ENCODE assay signal across 34 cellular contexts in genomic region chr2:10631405-10631804, GRCh38.
"Had no signal": no experiment of that assay in that cellular context is flagged by ENCODE, and none has a peak within 500 bp of the region (broad histone marks: within the 10 kb centered on the region; RNA-seq: fewer than 3 reads in every experiment).

No MANE protein-coding gene starts in this region.

- H3K9me3 ChIP-seq: ascending aorta had no signal

- H3K4me1 Mint-ChIP-seq: activated B cell treated with CpG ODN at 0.5 μM for 24 hours; activated CD4-positive, alpha-beta T cell treated with anti-CD3 and anti-CD28 coated beads, Interleukin-2, amount 10 ng/mL, durations not matched to agents 7 days and 5 days; activated T-helper 17 cell treated with anti-CD3 and anti-CD28 coated beads, Interleukin-2, amount 50 U/mL, for 72 hours had no signal

- ATAC-seq: activated CD8-positive, alpha-beta memory T cell treated with anti-CD3 and anti-CD28 coated beads, Interleukin-2, amount 10 ng/mL, durations not matched to agents 7 days and 5 days; activated CD8-positive, alpha-beta T cell treated with anti-CD3 and anti-CD28 coated beads, Interleukin-2, amount 10 ng/mL, durations not matched to agents 7 days and 5 days; activated naive CD4-positive, alpha-beta T cell treated with anti-CD3 and anti-CD28 coated beads, Interleukin-2, amount 50 U/mL, for 72 hours; activated T-cell treated with anti-CD3 and anti-CD28 coated beads, Interleukin-2, amount 50 U/mL, for 4 hours; activated T-cell treated with anti-CD3 and anti-CD28 coated beads, Interleukin-2, amount 50 U/mL, for 72 hours; activated T-helper 17 cell treated with anti-CD3 and anti-CD28 coated beads, Interleukin-2, amount 50 U/mL, for 72 hours had no signal

- H3K4me1 ChIP-seq: ascending aorta had no signal

- H3K9me3 Mint-ChIP-seq: activated B cell treated with CpG ODN at 0.5 μM for 24 hours; activated CD4-positive, alpha-beta memory T cell treated with anti-CD3 and anti-CD28 coated beads, Interleukin-2, amount 10 ng/mL, durations not matched to agents 7 days and 5 days; activated CD4-positive, alpha-beta T cell treated with anti-CD3 and anti-CD28 coated beads, Interleukin-2, amount 10 ng/mL, durations not matched to agents 7 days and 5 days; activated naive CD4-positive, alpha-beta T cell treated with anti-CD3 and anti-CD28 coated beads for 36 hours; activated naive CD4-positive, alpha-beta T cell treated with anti-CD3 and anti-CD28 coated beads, Interleukin-2, amount 50 U/mL, for 72 hours; activated naive CD8-positive, alpha-beta T cell treated with anti-CD3 and anti-CD28 coated beads for 36 hours; activated T-cell treated with anti-CD3 and anti-CD28 coated beads, Interleukin-2, amount 50 U/mL, for 4 hours; activated T-cell treated with anti-CD3 and anti-CD28 coated beads, Interleukin-2, amount 50 U/mL, for 72 hours; activated T-helper 1 cell treated with anti-CD3 and anti-CD28 coated beads, Interleukin-12 subunit alpha, Interleukin-12 subunit beta, Interleukin-2, Interleukin-4 antibody, amounts not matched to agents 30 ng/mL and 10 ng/mL and 1 ng/mL, durations not matched to agents 14 hours and 24 hours and 36 hours; activated T-helper 17 cell treated with anti-CD3 and anti-CD28 coated beads, Interleukin-2, amount 50 U/mL, for 72 hours; T-helper 1 cell treated with Interleukin-12 subunit alpha and Interleukin-12 subunit beta and Interleukin-4 antibody, amounts not matched to agents 30 μg/mL and 1 μg/mL, for 36 hours; T-helper 2 cell treated with Interferon-gamma antibody and Interleukin-4, amounts not matched to agents 5 μg/mL and 100 μg/mL, for 36 hours had no signal

- H3K4me3 ChIP-seq: ascending aorta had no signal

- H3K27ac ChIP-seq: ascending aorta, VCaP had no signal

- FAIRE-seq: TTC549 had no signal

- H3K27ac Mint-ChIP-seq: activated B cell treated with CpG ODN at 0.5 μM for 24 hours; activated CD4-positive, alpha-beta memory T cell treated with anti-CD3 and anti-CD28 coated beads, Interleukin-2, amount 10 ng/mL, durations not matched to agents 7 days and 5 days; activated CD4-positive, alpha-beta T cell treated with anti-CD3 and anti-CD28 coated beads, Interleukin-2, amount 10 ng/mL, durations not matched to agents 7 days and 5 days; activated CD8-positive, alpha-beta memory T cell treated with anti-CD3 and anti-CD28 coated beads, Interleukin-2, amount 10 ng/mL, durations not matched to agents 7 days and 5 days; activated CD8-positive, alpha-beta T cell treated with anti-CD3 and anti-CD28 coated beads, Interleukin-2, amount 10 ng/mL, durations not matched to agents 7 days and 5 days; activated naive CD4-positive, alpha-beta T cell treated with anti-CD3 and anti-CD28 coated beads for 36 hours; activated naive CD4-positive, alpha-beta T cell treated with anti-CD3 and anti-CD28 coated beads, Interleukin-2, amount 50 U/mL, for 72 hours; activated naive CD8-positive, alpha-beta T cell treated with anti-CD3 and anti-CD28 coated beads for 36 hours; activated T-cell treated with anti-CD3 and anti-CD28 coated beads, Interleukin-2, amount 50 U/mL, for 72 hours; activated T-helper 1 cell treated with anti-CD3 and anti-CD28 coated beads, Interleukin-12 subunit alpha, Interleukin-12 subunit beta, Interleukin-2, Interleukin-4 antibody, amounts not matched to agents 30 ng/mL and 10 ng/mL and 1 ng/mL, durations not matched to agents 14 hours and 24 hours and 36 hours; activated T-helper 17 cell treated with anti-CD3 and anti-CD28 coated beads, Interleukin-2, amount 50 U/mL, for 72 hours; brain; T-helper 1 cell treated with Interleukin-12 subunit alpha and Interleukin-12 subunit beta and Interleukin-4 antibody, amounts not matched to agents 30 μg/mL and 1 μg/mL, for 36 hours; T-helper 2 cell treated with Interferon-gamma antibody and Interleukin-4, amounts not matched to agents 5 μg/mL and 100 μg/mL, for 36 hours had no signal

- H3K27me3 Mint-ChIP-seq: activated B cell treated with CpG ODN at 0.5 μM for 24 hours; activated CD4-positive, alpha-beta memory T cell treated with anti-CD3 and anti-CD28 coated beads, Interleukin-2, amount 10 ng/mL, durations not matched to agents 7 days and 5 days; activated CD4-positive, alpha-beta T cell treated with anti-CD3 and anti-CD28 coated beads, Interleukin-2, amount 10 ng/mL, durations not matched to agents 7 days and 5 days; activated CD8-positive, alpha-beta memory T cell treated with anti-CD3 and anti-CD28 coated beads, Interleukin-2, amount 10 ng/mL, durations not matched to agents 7 days and 5 days; activated naive CD8-positive, alpha-beta T cell treated with anti-CD3 and anti-CD28 coated beads for 36 hours; activated T-helper 17 cell treated with anti-CD3 and anti-CD28 coated beads, Interleukin-2, amount 50 U/mL, for 72 hours; brain had no signal

- DNase-seq: activated B cell treated with CpG ODN at 0.5 μM for 24 hours; activated CD4-positive, alpha-beta memory T cell treated with anti-CD3 and anti-CD28 coated beads, Interleukin-2, amount 10 ng/mL, durations not matched to agents 7 days and 5 days; activated CD4-positive, alpha-beta T cell treated with anti-CD3 and anti-CD28 coated beads for 4 hours; activated CD4-positive, alpha-beta T cell treated with anti-CD3 and anti-CD28 coated beads, Interleukin-2, amount 10 ng/mL, durations not matched to agents 7 days and 5 days; activated CD4-positive, alpha-beta T cell treated with anti-CD3 and anti-CD28 coated beads, Interleukin-2, amount 50 U/mL, for 48 hours; activated CD4-positive, CD25-positive, alpha-beta regulatory T cell treated with anti-CD3 and anti-CD28 coated beads, Interleukin-2, amount 50 U/mL, for 72 hours; activated CD8-positive, alpha-beta memory T cell treated with anti-CD3 and anti-CD28 coated beads for 24 hours; activated CD8-positive, alpha-beta memory T cell treated with anti-CD3 and anti-CD28 coated beads, Interleukin-2, amount 10 ng/mL, durations not matched to agents 7 days and 5 days; activated CD8-positive, alpha-beta T cell treated with anti-CD3 and anti-CD28 coated beads, Interleukin-2, amount 10 ng/mL, durations not matched to agents 7 days and 5 days; activated effector memory CD4-positive, alpha-beta T cell treated with anti-CD3 and anti-CD28 coated beads, Interleukin-2, amount 50 U/mL, for 16 hours; activated gamma-delta T cell treated with Interleukin-2 at 50 U/mL for 16 hours; activated naive CD4-positive, alpha-beta T cell; activated naive CD4-positive, alpha-beta T cell treated with anti-CD3 and anti-CD28 coated beads for 36 hours; activated naive CD4-positive, alpha-beta T cell treated with anti-CD3 and anti-CD28 coated beads, Interleukin-2, amount 50 U/mL, for 16 hours; activated naive CD8-positive, alpha-beta T cell treated with anti-CD3 and anti-CD28 coated beads for 36 hours; activated T-cell treated with anti-CD3 and anti-CD28 coated beads for 4 hours; activated T-cell treated with anti-CD3 and anti-CD28 coated beads, Interleukin-2, amount 50 U/mL, for 1 hour; activated T-cell treated with anti-CD3 and anti-CD28 coated beads, Interleukin-2, amount 50 U/mL, for 4 hours; activated T-cell treated with anti-CD3 and anti-CD28 coated beads, Interleukin-2, amount 50 U/mL, for 72 hours; amygdala; anterior cingulate cortex; central memory CD4-positive, alpha-beta T cell; T-helper 1 cell; T-helper 2 cell; T-helper 9 cell had no signal

- H3K27me3 ChIP-seq: ascending aorta had no signal

- H3K4me3 Mint-ChIP-seq: activated B cell treated with CpG ODN at 0.5 μM for 24 hours; activated CD4-positive, alpha-beta memory T cell treated with anti-CD3 and anti-CD28 coated beads, Interleukin-2, amount 10 ng/mL, durations not matched to agents 7 days and 5 days; activated CD4-positive, alpha-beta T cell treated with anti-CD3 and anti-CD28 coated beads, Interleukin-2, amount 10 ng/mL, durations not matched to agents 7 days and 5 days; activated CD8-positive, alpha-beta memory T cell treated with anti-CD3 and anti-CD28 coated beads, Interleukin-2, amount 10 ng/mL, durations not matched to agents 7 days and 5 days; activated CD8-positive, alpha-beta T cell treated with anti-CD3 and anti-CD28 coated beads, Interleukin-2, amount 10 ng/mL, durations not matched to agents 7 days and 5 days; activated naive CD4-positive, alpha-beta T cell treated with anti-CD3 and anti-CD28 coated beads for 36 hours; activated naive CD8-positive, alpha-beta T cell treated with anti-CD3 and anti-CD28 coated beads for 36 hours; activated T-cell treated with anti-CD3 and anti-CD28 coated beads, Interleukin-2, amount 50 U/mL, for 4 hours; activated T-cell treated with anti-CD3 and anti-CD28 coated beads, Interleukin-2, amount 50 U/mL, for 72 hours; activated T-helper 1 cell treated with anti-CD3 and anti-CD28 coated beads, Interleukin-12 subunit alpha, Interleukin-12 subunit beta, Interleukin-2, Interleukin-4 antibody, amounts not matched to agents 30 ng/mL and 10 ng/mL and 1 ng/mL, durations not matched to agents 14 hours and 24 hours and 36 hours; activated T-helper 17 cell treated with anti-CD3 and anti-CD28 coated beads, Interleukin-2, amount 50 U/mL, for 72 hours; brain; T-helper 1 cell treated with Interleukin-12 subunit alpha and Interleukin-12 subunit beta and Interleukin-4 antibody, amounts not matched to agents 30 μg/mL and 1 μg/mL, for 36 hours; T-helper 2 cell treated with Interferon-gamma antibody and Interleukin-4, amounts not matched to agents 5 μg/mL and 100 μg/mL, for 36 hours had no signal
